Comparison of ENCODE assay signal across 8 cellular contexts in the genomic region with DNA sequence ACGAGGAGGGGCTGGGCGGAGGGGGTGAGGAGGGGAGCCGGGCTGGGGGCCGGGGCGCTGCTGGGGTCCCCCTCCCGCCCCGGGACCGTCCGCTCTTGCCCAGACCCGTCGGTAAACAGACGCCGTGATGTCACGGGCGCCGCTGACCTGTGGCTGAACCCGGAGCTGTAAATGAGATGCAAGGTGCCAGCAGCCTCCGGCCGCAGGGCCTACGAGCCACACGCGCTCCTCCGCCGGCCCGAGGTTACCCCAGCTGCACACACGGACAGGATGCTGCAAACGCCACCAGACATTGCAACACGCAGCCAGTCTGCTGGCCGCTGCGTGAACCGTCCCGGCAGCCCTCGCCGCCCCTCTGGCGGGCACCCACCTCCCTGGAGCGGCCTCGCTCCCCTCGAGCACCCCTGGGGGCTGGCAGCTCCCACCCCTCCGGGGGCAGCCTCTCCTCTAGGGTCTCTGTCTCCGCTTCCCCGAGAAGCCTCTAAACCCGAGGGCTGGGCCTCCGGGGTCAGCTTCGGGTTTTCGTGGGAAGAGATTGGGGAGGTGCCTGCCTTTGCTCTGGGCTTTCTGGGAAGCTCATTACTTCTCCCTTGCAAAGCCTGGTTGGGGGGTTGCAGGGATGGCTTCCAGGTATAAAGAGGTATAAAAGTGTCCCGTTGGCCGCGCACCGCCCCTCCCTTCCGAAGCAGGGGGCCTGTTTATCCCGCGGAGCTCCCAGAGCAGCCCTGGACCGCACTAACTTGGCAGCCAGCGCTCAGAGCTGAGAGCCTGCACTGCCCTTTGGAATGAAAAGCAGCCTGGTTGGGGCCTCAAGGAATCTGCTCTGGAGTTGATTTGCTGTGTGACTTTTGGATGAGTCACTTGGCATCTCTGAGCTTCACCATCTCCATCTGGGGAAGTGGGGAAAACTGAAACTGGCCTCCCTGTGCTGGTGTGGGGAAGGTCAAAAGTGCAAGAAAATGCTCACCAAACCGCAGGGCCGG.
DNase-seq lines count a peak whose midpoint lies in the region; ATAC-seq and TF ChIP-seq lines count a peak whose summit lies in the region.

No MANE protein-coding gene starts in this region.

- H3K9me3 Mint-ChIP-seq in stimulated activated effector memory CD8-positive, alpha-beta T cell treated with anti-CD3 and anti-CD28 coated beads, Interleukin-12 subunit alpha, Interleukin-12 subunit beta, amount 100 ng/mL, for 72 hours = no peaks in the 10 kb centered on the region

- peak overlapping the region; percentile 97 for H3K27ac ChIP-seq in coronary artery
- H3K27ac ChIP-seq in layer of hippocampus (ENCODE audit: low read depth, low read length) = peak overlapping the region; percentile 78

- peak overlapping the region; percentile 67 for H3K4me3 ChIP-seq in coronary artery

- no peak for TF ChIP-seq CTCF in coronary artery (IDR thresholded peaks at IDR 0.05)

- H3K4me1 Mint-ChIP-seq in stimulated activated effector memory CD8-positive, alpha-beta T cell treated with anti-CD3 and anti-CD28 coated beads, Interleukin-12 subunit alpha, Interleukin-12 subunit beta, amount 100 ng/mL, for 72 hours = peaks cover 66% of the 10 kb centered on the region

- H3K27me3 ChIP-seq in layer of hippocampus (ENCODE audit: control insufficient read depth, insufficient read depth, low read length) = no peaks in the 10 kb centered on the region

- H3K4me3 Mint-ChIP-seq in stimulated activated effector memory CD8-positive, alpha-beta T cell treated with anti-CD3 and anti-CD28 coated beads, Interleukin-12 subunit alpha, Interleukin-12 subunit beta, amount 100 ng/mL, for 72 hours = peak overlapping the region; percentile 70

- DNase-seq in 8988T = peak; percentile 85
- DNase-seq in NOMO-1 treated with DMSO at 0.1 percent for 48 hours (lab: John Stamatoyannopoulos, UW; ENCODE audit: unreplicated experiment) = peak; percentile 66
- peak; percentile 96 for DNase-seq in coronary artery (ENCODE audit: low spot score)
- DNase-seq in stimulated activated effector memory CD8-positive, alpha-beta T cell treated with anti-CD3 and anti-CD28 coated beads, Interleukin-12 subunit alpha, Interleukin-12 subunit beta, amount 100 ng/mL, for 72 hours (ENCODE audit: low spot score in 2 of 2) = no peak
- DNase-seq in stimulated activated CD4-positive, alpha-beta T cell treated with anti-CD3 and anti-CD28 coated beads, Interleukin-4, amount 100 ng/mL, for 1 hour = no peak

- ATAC-seq in GM18909 (IDR thresholded peaks at IDR 0.05; ENCODE audit: poor library complexity, unreplicated experiment) (peak; percentile 67), GM21367 (IDR thresholded peaks at IDR 0.05; ENCODE audit: unreplicated experiment) (no peak)
- ATAC-seq in stimulated activated effector memory CD8-positive, alpha-beta T cell treated with anti-CD3 and anti-CD28 coated beads, Interleukin-12 subunit alpha, Interleukin-12 subunit beta, amount 100 ng/mL, for 72 hours = peak; percentile 64

- no peak overlapping the region for H3K27ac Mint-ChIP-seq in stimulated activated effector memory CD8-positive, alpha-beta T cell treated with anti-CD3 and anti-CD28 coated beads, Interleukin-12 subunit alpha, Interleukin-12 subunit beta, amount 100 ng/mL, for 72 hours

- H3K36me3 Mint-ChIP-seq in stimulated activated effector memory CD8-positive, alpha-beta T cell treated with anti-CD3 and anti-CD28 coated beads, Interleukin-12 subunit alpha, Interleukin-12 subunit beta, amount 100 ng/mL, for 72 hours = peaks cover 35% of the 10 kb centered on the region

Comparison
In these comparisons a context has a peak if more than half of its experiments do, and no peak if none do; other contexts are left out.
1. DNase-seq: peak in 8988T (single experiment), NOMO-1 treated with DMSO at 0.1 percent for 48 hours (single experiment) and coronary artery (single experiment); none in stimulated activated effector memory CD8-positive, alpha-beta T cell treated with anti-CD3 and anti-CD28 coated beads, Interleukin-12 subunit alpha, Interleukin-12 subunit beta, amount 100 ng/mL, for 72 hours (0 of 2) and stimulated activated CD4-positive, alpha-beta T cell treated with anti-CD3 and anti-CD28 coated beads, Interleukin-4, amount 100 ng/mL, for 1 hour (single experiment).